Comparison of ENCODE assay signal across 9 cellular contexts in the genomic region with DNA sequence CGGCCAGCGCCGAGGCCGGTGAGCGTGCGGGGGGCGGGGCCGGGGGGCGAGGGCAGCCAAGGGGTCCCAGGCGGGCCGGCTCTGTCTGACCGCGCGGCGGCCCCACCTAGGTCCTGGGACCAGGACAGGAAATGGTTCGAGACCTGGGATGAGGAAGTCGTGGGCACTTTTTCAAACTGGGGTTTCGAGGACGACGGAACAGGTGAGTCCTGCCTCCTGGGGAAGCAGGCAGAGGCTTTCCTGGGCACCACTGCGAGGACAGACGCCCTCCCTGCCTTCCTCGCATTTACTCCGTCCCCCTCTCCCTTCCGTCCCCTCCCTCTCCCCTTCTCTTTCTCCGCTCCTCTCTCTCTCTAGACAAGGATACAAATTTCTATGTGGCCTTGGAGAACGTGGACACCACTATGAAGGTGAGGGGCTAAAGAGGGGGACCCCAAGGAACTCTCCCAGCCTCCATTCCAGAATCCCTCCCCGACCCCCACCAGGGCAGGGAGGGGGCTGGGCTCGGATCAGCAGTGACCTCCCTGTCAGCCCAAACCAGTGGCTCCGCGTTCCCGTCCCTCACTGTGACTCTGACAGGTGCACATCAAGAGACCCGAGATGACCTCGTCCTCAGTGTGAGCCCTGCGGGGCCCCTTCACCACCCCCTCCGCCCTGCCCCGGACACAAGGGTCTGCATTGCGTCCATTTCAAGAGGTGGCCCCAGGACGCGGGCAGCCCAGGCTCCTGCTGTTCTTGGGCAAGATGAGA. TPM values are rescaled to one million over a fixed set of nuclear protein-coding genes. Genes with fewer than 3 reads are reported as not detected.
DNase-seq lines count a peak whose midpoint lies in the region; ATAC-seq, FAIRE-seq and TF ChIP-seq lines count a peak whose summit lies in the region.
"Had no signal": no experiment of that assay in that cellular context is flagged by ENCODE, and none has a peak within 500 bp of the region (broad histone marks: within the 10 kb centered on the region; RNA-seq: fewer than 3 reads in every experiment).

No MANE protein-coding gene starts in this region.

- H3K4me3 ChIP-seq in heart right ventricle, result peak overlapping the region in 7 of 10 donors; percentile 4 to 31 (median 22)
- peak overlapping the region; percentile 45 to 47 for H3K4me3 ChIP-seq in ascending aorta

- no peaks in the 10 kb centered on the region for H3K9me3 Mint-ChIP-seq in memory B cell

- H3K4me1 Mint-ChIP-seq in memory B cell, result peaks cover 16% of the 10 kb centered on the region

- H3K27ac ChIP-seq in heart right ventricle (no peak overlapping the region), ascending aorta (no peak overlapping the region)

- peaks cover 34% of the 10 kb centered on the region for H3K27me3 Mint-ChIP-seq in memory B cell

- peak in 1 of 8 donors; percentile 11 for ATAC-seq in heart right ventricle
- no peak for ATAC-seq in left cardiac atrium
- ATAC-seq in memory B cell (ENCODE audit: low read depth), result no peak
- ATAC-seq in GM19395 (IDR thresholded peaks at IDR 0.05; ENCODE audit: unreplicated experiment), result no peak
- no peak for ATAC-seq in HG03342 (IDR thresholded peaks at IDR 0.05; ENCODE audit: unreplicated experiment)

- H3K4me3 Mint-ChIP-seq in memory B cell, result peak overlapping the region; percentile 67

- TF ChIP-seq CTCF in heart right ventricle (IDR thresholded peaks at IDR 0.05) (no peak), ascending aorta (IDR thresholded peaks at IDR 0.05) (no peak)

- DNase-seq in heart right ventricle (peak in 1 of 2 donors; percentile 15), left cardiac atrium (no peak), ascending aorta (ENCODE audit: low spot score in 2 of 2) (no peak), memory B cell (ENCODE audit: low spot score in 2 of 2) (peak in 1 of 2 donors; percentile 26), urothelium cell line (ENCODE audit: low spot score) (no peak), medulla oblongata (ENCODE audit: extremely low spot score) (no peak)

- FAIRE-seq in urothelium cell line (lab: Jason Lieb, UNC), result peak; percentile 30

- H3K4me1 ChIP-seq in heart right ventricle, result peaks cover 4 to 18% (median 14%) of the 10 kb centered on the region in 9 donors
- peaks cover 4 to 6% of the 10 kb centered on the region in 2 donors for H3K4me1 ChIP-seq in ascending aorta

- intact Hi-C loops in heart right ventricle (cut with DNase I), result loop anchor here in 6 of 10 donors (1.0 to 10.0 kb wide), 4 partner anchors 69 to 93 kb away; partner anchors contain the start of gene ACHE (in 1 of the 6)
- intact Hi-C loops in left cardiac atrium (cut with DNase I), result loop anchor here in 1 of 2 donors (10.0 kb wide), 1 partner anchor 88 kb away; no protein-coding TSS in a partner anchor
- intact Hi-C loops in ascending aorta (cut with DNase I), result no loop called here

- H3K36me3 ChIP-seq in heart right ventricle (no peaks in the 10 kb centered on the region), ascending aorta (no peaks in the 10 kb centered on the region)

- H3K9me3 ChIP-seq in heart right ventricle (no peaks in the 10 kb centered on the region), ascending aorta (no peaks in the 10 kb centered on the region)

- peaks cover 3% of the 10 kb centered on the region for H3K36me3 Mint-ChIP-seq in memory B cell

- no peak overlapping the region for H3K27ac Mint-ChIP-seq in memory B cell

- peaks cover 35 to 90% (median 79%) of the 10 kb centered on the region in 7 donors for H3K27me3 ChIP-seq in heart right ventricle
- peaks cover 22% of the 10 kb centered on the region for H3K27me3 ChIP-seq in ascending aorta

- 13 to 15% methylated on average over 40 of the region's 40 CpGs for WGBS in heart right ventricle, 2 donors

RNA-seq across cellular contexts. Expression of gene MUC12, which starts 2.6 kb away (rescaled TPM):
- total RNA-seq in heart right ventricle (not detected), left cardiac atrium (under 1 TPM; 0.35 to 0.39 TPM), ascending aorta (0.85 TPM)
- under 1 TPM in 1 of 2 donors, not detected in 1; 0.49 TPM for polyA plus RNA-seq in heart right ventricle

RNA-seq across cellular contexts. Expression of gene MUC3A, which starts 17.4 kb away (rescaled TPM):
- total RNA-seq in heart right ventricle (1 to 10 TPM in 2 of 10 donors, under 1 TPM in 8; 0.23 to 1.1 (median 0.75) TPM), left cardiac atrium (under 1 TPM; 0.35 to 0.76 TPM), ascending aorta (not detected)
- 1 to 10 TPM in 1 of 2 donors, under 1 TPM in 1; 0.36 to 3.5 TPM for polyA plus RNA-seq in heart right ventricle
- total RNA-seq: T-helper 2 cell treated with Interferon-gamma antibody and Interleukin-4, amounts not matched to agents 100 ng/mL and 5 ng/mL, for 36 hours had no signal

RNA-seq across cellular contexts. Expression of gene MUC17, which starts 53.2 kb away (rescaled TPM):
- total RNA-seq in heart right ventricle (not detected), left cardiac atrium (not detected), ascending aorta (not detected)
- not detected for polyA plus RNA-seq in heart right ventricle
- total RNA-seq: T-helper 2 cell treated with Interferon-gamma antibody and Interleukin-4, amounts not matched to agents 100 ng/mL and 5 ng/mL, for 36 hours had no signal
